ENCODE assay signal across 10 cellular contexts in the genomic region with DNA sequence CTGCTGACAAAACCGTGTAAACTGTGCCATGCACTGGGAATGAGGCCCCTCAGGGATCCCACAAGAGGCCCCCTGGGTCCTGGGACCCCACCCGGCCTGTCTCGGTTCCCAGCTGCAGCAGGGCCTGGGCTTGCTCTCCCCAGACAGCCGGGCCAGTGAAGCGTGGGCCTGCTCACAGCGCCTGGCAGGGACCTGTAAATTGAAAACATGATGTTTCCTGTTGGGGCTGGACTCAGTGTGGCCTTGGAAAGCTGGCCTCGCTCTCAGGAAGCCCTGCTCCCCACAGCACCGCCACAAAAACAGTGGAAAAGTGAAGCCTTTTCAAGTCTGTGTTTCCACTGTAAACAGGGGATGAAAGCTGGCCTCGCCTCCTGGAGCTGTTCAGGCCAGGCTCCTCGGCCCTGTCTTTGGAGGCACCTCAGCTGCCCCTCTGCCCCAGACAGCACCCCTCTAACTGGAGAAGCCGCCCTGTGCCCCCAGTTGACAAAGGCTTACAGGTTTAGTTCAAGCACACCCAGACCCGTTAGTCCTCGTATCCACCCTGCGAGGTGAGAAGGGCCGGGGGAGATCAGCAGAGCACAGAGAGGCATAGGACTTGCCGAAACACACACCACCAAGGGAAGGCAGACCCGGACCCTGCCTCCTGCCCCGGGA.
DNase-seq lines count a peak whose midpoint lies in the region; ATAC-seq and TF ChIP-seq lines count a peak whose summit lies in the region.
"Had no signal": no experiment of that assay in that cellular context is flagged by ENCODE, and none has a peak within 500 bp of the region (broad histone marks: within the 10 kb centered on the region; RNA-seq: fewer than 3 reads in every experiment).

No MANE protein-coding gene starts in this region.

- TF ChIP-seq POLR2A in testis (IDR thresholded peaks at IDR 0.05), result no peak

- no peak overlapping the region for H3K4me3 ChIP-seq in endodermal cell (ENCODE audit: low read length)
- H3K4me3 ChIP-seq in testis, result no peak overlapping the region

- H3K27ac Mint-ChIP-seq in endodermal cell, result peak overlapping the region; percentile 68

- intact Hi-C loops in testis (cut with DNase I; ENCODE audit: low total_unique reads) (no loop called here), posterior vena cava (cut with DNase I) (no loop called here)

- H3K27me3 Mint-ChIP-seq in endodermal cell (ENCODE audit: insufficient read depth), result no peaks in the 10 kb centered on the region

- H3K9me3 ChIP-seq in KOPT-K1 (ENCODE audit: insufficient read depth, low read length, poor library complexity, severe bottlenecking), result no peaks in the 10 kb centered on the region
- H3K9me3 ChIP-seq in endodermal cell (ENCODE audit: control insufficient read depth, low read length), result no peaks in the 10 kb centered on the region
- no peaks in the 10 kb centered on the region for H3K9me3 ChIP-seq in testis

- H3K27me3 ChIP-seq in endodermal cell (ENCODE audit: control insufficient read depth, insufficient read depth, low read length, poor library complexity, severe bottlenecking) (no peaks in the 10 kb centered on the region), testis (no peaks in the 10 kb centered on the region)

- no peak overlapping the region for H3K4me3 Mint-ChIP-seq in endodermal cell

- H3K36me3 Mint-ChIP-seq in endodermal cell (ENCODE audit: low read depth), result peaks cover 12% of the 10 kb centered on the region

- DNase-seq in endodermal cell, result no peak
- DNase-seq in lung microvascular endothelial cell (ENCODE audit: low read depth in 2 of 2), result peak; percentile 85 to 96
- peak; percentile 75 for DNase-seq in testis
- DNase-seq in globus pallidus (ENCODE audit: low spot score), result no peak
- no peak for DNase-seq in NCI-H2227 treated with DMSO at 0.1 percent for 48 hours (lab: John Stamatoyannopoulos, UW)
- no peak for DNase-seq in posterior vena cava (ENCODE audit: low spot score)
- DNase-seq: NCI-H774, T-helper 9 cell had no signal

- peaks cover 57% of the 10 kb centered on the region for H3K36me3 ChIP-seq in KOPT-K1 (ENCODE audit: insufficient read depth, low read length)
- H3K36me3 ChIP-seq in endodermal cell (ENCODE audit: control insufficient read depth, insufficient read depth, low read length), result peaks cover 12% of the 10 kb centered on the region
- no peaks in the 10 kb centered on the region for H3K36me3 ChIP-seq in testis (ENCODE audit: low read depth, missing control alignments)

- H3K9ac ChIP-seq in endodermal cell (ENCODE audit: extremely low read depth, low read length, poor library complexity, severe bottlenecking), result no peak overlapping the region

- 87 to 95% methylated on average over 13 to 18 of the region's 18 CpGs for WGBS in endodermal cell (ENCODE audit: insufficient coverage in 1 of 2, insufficient read length in 1 of 2), 2 experiments
- WGBS in testis, 2 donors, result 29 to 33% methylated on average over 10 to 18 of the region's 18 CpGs

- H3K4me1 Mint-ChIP-seq in endodermal cell, result peaks cover 22% of the 10 kb centered on the region

- H3K27ac ChIP-seq in KOPT-K1 (ENCODE audit: low read depth, low read length, poor library complexity, severe bottlenecking) (peak overlapping the region; percentile 2), endodermal cell (ENCODE audit: low read depth, low read length) (peak overlapping the region; percentile 36), testis (peak overlapping the region; percentile 69 to 72)

- H3K4me1 ChIP-seq in endodermal cell (ENCODE audit: control insufficient read depth, insufficient read depth, low read length) (peaks cover 12% of the 10 kb centered on the region), testis (peaks cover 73% of the 10 kb centered on the region)

- H3K9me3 Mint-ChIP-seq in endodermal cell, result no peaks in the 10 kb centered on the region

- no peak for TF ChIP-seq CTCF in endodermal cell (conservative IDR thresholded peaks at IDR 0.05)
- no peak for TF ChIP-seq CTCF in testis (IDR thresholded peaks at IDR 0.05)

- ATAC-seq in GM19023 (IDR thresholded peaks at IDR 0.05; ENCODE audit: unreplicated experiment), result no peak

Comparison
In these comparisons a context has a peak if more than half of its experiments do, and no peak if none do; other contexts are left out.
1. H3K27ac ChIP-seq: peak in every context shown above with its lines; median percentile 70 in testis; 36 in endodermal cell; 2 in KOPT-K1.
2. DNase-seq: peak in lung microvascular endothelial cell (2 of 2) and testis (single experiment); none in endodermal cell (single experiment), globus pallidus (single experiment), NCI-H2227 treated with DMSO at 0.1 percent for 48 hours (single experiment) and posterior vena cava (single experiment).